Comparison of ENCODE assay signal across 9 cellular contexts in genomic region chr12:121916719-121917118, GRCh38. TPM values are rescaled to one million over a fixed set of nuclear protein-coding genes. Genes with fewer than 3 reads are reported as not detected.
DNase-seq lines count a peak whose midpoint lies in the region; ATAC-seq lines count a peak whose summit lies in the region.
"Had no signal": no experiment of that assay in that cellular context is flagged by ENCODE, and none has a peak within 500 bp of the region (broad histone marks: within the 10 kb centered on the region; RNA-seq: fewer than 3 reads in every experiment).

No MANE protein-coding gene starts in this region.

- H3K27ac Mint-ChIP-seq in activated T-helper 17 cell treated with anti-CD3 and anti-CD28 coated beads, Interleukin-2, amount 50 U/mL, for 72 hours: peak overlapping the region; percentile 96

- DNase-seq in COR-L47 (lab: John Stamatoyannopoulos, UW) (peak; percentile 13), HT1080 (ENCODE audit: low read depth) (peak; percentile 17), lung microvascular endothelial cell (ENCODE audit: low read depth in 2 of 2) (peak; percentile 52 to 60), RPMI8226 (no peak), LoVo (ENCODE audit: low spot score) (no peak)
- DNase-seq: NCI-H1417 had no signal

- no peak for ATAC-seq in activated T-helper 17 cell treated with anti-CD3 and anti-CD28 coated beads, Interleukin-2, amount 50 U/mL, for 72 hours (replicated peaks)
- no peak for ATAC-seq in GM21717 (IDR thresholded peaks at IDR 0.05; ENCODE audit: unreplicated experiment)
- no peak for ATAC-seq in GM21423 (IDR thresholded peaks at IDR 0.05; ENCODE audit: unreplicated experiment)

- no peaks in the 10 kb centered on the region for H3K9me3 Mint-ChIP-seq in activated T-helper 17 cell treated with anti-CD3 and anti-CD28 coated beads, Interleukin-2, amount 50 U/mL, for 72 hours

- H3K4me1 Mint-ChIP-seq in activated T-helper 17 cell treated with anti-CD3 and anti-CD28 coated beads, Interleukin-2, amount 50 U/mL, for 72 hours: peaks cover 17% of the 10 kb centered on the region

- H3K27me3 Mint-ChIP-seq in activated T-helper 17 cell treated with anti-CD3 and anti-CD28 coated beads, Interleukin-2, amount 50 U/mL, for 72 hours: no peaks in the 10 kb centered on the region

- H3K4me3 Mint-ChIP-seq in activated T-helper 17 cell treated with anti-CD3 and anti-CD28 coated beads, Interleukin-2, amount 50 U/mL, for 72 hours: peak overlapping the region; percentile 94

- peaks cover 42% of the 10 kb centered on the region for H3K36me3 Mint-ChIP-seq in activated T-helper 17 cell treated with anti-CD3 and anti-CD28 coated beads, Interleukin-2, amount 50 U/mL, for 72 hours (ENCODE audit: low read depth)

RNA-seq across cellular contexts. Expression of gene CFAP251, which starts 1.7 kb away (rescaled TPM):
- total RNA-seq in HT1080 (2014; rRNA removed; shearing (Covaris generic)): 10.5 and 11.2 TPM in 2 replicates
- polyA plus RNA-seq in HT1080 (2015; cell fraction: cytosol; rRNA removed): 8.1 and 10.1 TPM in 2 replicates
- 18.4 and 20.0 TPM in 2 replicates for polyA plus RNA-seq in HT1080 (2015; cell fraction: nucleus; rRNA removed)
- total RNA-seq in activated T-helper 17 cell treated with anti-CD3 and anti-CD28 coated beads, Interleukin-2, amount 50 U/mL, for 72 hours: 10 to 100 TPM in 1 of 2 donors, 1 to 10 TPM in 1; 1.8 to 12.6 TPM
- total RNA-seq in lung microvascular endothelial cell: 1.7 and 2.6 TPM in 2 replicates

RNA-seq across cellular contexts. Expression of gene PSMD9, which starts 28.1 kb away (rescaled TPM):
- total RNA-seq in HT1080 (2014; rRNA removed; shearing (Covaris generic)): 162 and 183 TPM in 2 replicates
- 67.8 and 89.7 TPM in 2 replicates for polyA plus RNA-seq in HT1080 (2015; cell fraction: cytosol; rRNA removed)
- 44.5 and 48.5 TPM in 2 replicates for polyA plus RNA-seq in HT1080 (2015; cell fraction: nucleus; rRNA removed)
- 10 to 100 TPM; 39.8 to 75.1 TPM for total RNA-seq in activated T-helper 17 cell treated with anti-CD3 and anti-CD28 coated beads, Interleukin-2, amount 50 U/mL, for 72 hours
- total RNA-seq in lung microvascular endothelial cell: 29.0 and 40.1 TPM in 2 replicates

RNA-seq across cellular contexts. Expression of gene HPD, which starts 58.1 kb away (rescaled TPM):
- 0.47 TPM in 1 of 2 replicates, not detected in the other for total RNA-seq in HT1080 (2014; rRNA removed; shearing (Covaris generic))
- polyA plus RNA-seq in HT1080 (2015; cell fraction: cytosol; rRNA removed): not detected in 2 replicates
- not detected in 2 replicates for polyA plus RNA-seq in HT1080 (2015; cell fraction: nucleus; rRNA removed)
- total RNA-seq in activated T-helper 17 cell treated with anti-CD3 and anti-CD28 coated beads, Interleukin-2, amount 50 U/mL, for 72 hours: not detected
- total RNA-seq in lung microvascular endothelial cell: not detected in 2 replicates

Comparison
In these comparisons a context has a peak if more than half of its experiments do, and no peak if none do; other contexts are left out.
1. DNase-seq: peak in COR-L47 (single experiment), HT1080 (single experiment) and lung microvascular endothelial cell (2 of 2); none in RPMI8226 (single experiment) and LoVo (single experiment).